In the genomic region with DNA sequence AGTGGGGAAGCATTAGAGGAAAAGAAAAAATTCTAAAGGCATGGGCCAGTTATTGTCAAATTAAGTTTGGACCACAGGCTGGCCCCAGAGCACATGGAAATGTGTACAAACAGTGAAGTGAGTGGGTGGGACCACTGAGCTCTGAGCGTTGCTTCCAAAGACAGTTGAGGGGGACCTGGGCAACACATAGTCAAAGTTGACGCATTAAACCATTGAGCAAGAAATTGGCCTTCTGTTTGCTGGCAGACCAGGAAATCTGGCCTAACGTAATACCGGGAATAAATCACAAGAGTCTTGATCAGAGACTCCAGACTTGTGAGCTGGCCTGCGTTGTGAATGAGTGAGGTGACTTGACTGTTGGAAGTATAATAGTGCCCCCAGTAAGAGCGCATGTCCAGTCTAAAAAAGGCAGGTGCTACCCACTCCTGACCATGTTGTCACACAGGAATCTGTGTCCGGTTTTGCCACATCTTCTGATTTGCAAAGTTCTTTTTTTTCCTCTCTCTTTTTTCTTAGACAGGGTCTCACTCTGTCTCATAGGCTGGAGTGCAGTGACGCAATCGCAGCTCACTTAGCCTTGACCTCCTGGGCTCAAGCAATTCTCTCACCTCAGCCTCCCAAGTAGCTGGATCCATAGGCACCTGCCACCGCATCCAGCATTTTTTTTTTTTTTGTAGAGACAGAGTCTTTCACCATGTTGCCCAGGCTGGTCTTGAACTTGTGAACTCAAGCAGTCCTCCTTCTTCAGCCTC, we compare ENCODE assay signal across 29 cellular contexts.
"Had no signal": no experiment of that assay in that cellular context is flagged by ENCODE, and none has a peak within 500 bp of the region (broad histone marks: within the 10 kb centered on the region; RNA-seq: fewer than 3 reads in every experiment).

No MANE protein-coding gene starts in this region.

- H3K27ac Mint-ChIP-seq: activated naive CD8-positive, alpha-beta T cell; nephron progenitor cell; T-helper 1 cell treated with Interleukin-12 subunit alpha and Interleukin-12 subunit beta and Interleukin-4 antibody, amounts not matched to agents 30 μg/mL and 1 μg/mL, for 36 hours had no signal

- H3K36me3 ChIP-seq: ascending aorta, brain microvascular endothelial cell, left ventricle myocardium inferior, pancreas, prostate gland, spleen, tibial nerve, WERI-Rb-1 had no signal

- H3K27ac ChIP-seq: ascending aorta, brain microvascular endothelial cell, dorsolateral prefrontal cortex, left ventricle myocardium inferior, pancreas, prostate gland, spleen, WERI-Rb-1 had no signal

- H3K4me1 ChIP-seq: ascending aorta, left ventricle myocardium inferior, prostate gland had no signal

- DNase-seq: activated CD4-positive, alpha-beta T cell treated with anti-CD3 and anti-CD28 coated beads for 48 hours; activated CD4-positive, alpha-beta T cell treated with anti-CD3 and anti-CD28 coated beads, Interleukin-2, amount 50 U/mL, for 48 hours; activated CD8-positive, alpha-beta memory T cell treated with anti-CD3 and anti-CD28 coated beads for 24 hours; activated effector memory CD4-positive, alpha-beta T cell treated with Interleukin-2 at 50 U/mL for 16 hours; activated naive CD4-positive, alpha-beta T cell treated with Interleukin-2 at 50 U/mL for 16 hours; brain microvascular endothelial cell; dorsolateral prefrontal cortex; effector memory CD4-positive, alpha-beta T cell; erythroblast; foreskin melanocyte; islet precursor cell; left ventricle myocardium inferior; mesendoderm; naive B cell; nephron progenitor cell; nucleus accumbens; pancreas; retina; spleen; stimulated activated naive CD4-positive, alpha-beta T cell; T1000; WERI-Rb-1 had no signal

- H3K4me3 ChIP-seq: ascending aorta, coronary artery, dorsolateral prefrontal cortex, left ventricle myocardium inferior, lung, pancreas, prostate gland, spleen, tibial nerve had no signal

- H3K36me3 Mint-ChIP-seq: activated naive CD8-positive, alpha-beta T cell; naive B cell had no signal

- H3K9me3 Mint-ChIP-seq: nephron progenitor cell; T-helper 1 cell treated with Interleukin-12 subunit alpha and Interleukin-12 subunit beta and Interleukin-4 antibody, amounts not matched to agents 30 μg/mL and 1 μg/mL, for 36 hours had no signal

- H3K4me3 Mint-ChIP-seq: activated naive CD8-positive, alpha-beta T cell; naive B cell; nephron progenitor cell; T-helper 1 cell treated with Interleukin-12 subunit alpha and Interleukin-12 subunit beta and Interleukin-4 antibody, amounts not matched to agents 30 μg/mL and 1 μg/mL, for 36 hours had no signal

- H3K9me3 ChIP-seq: ascending aorta, left ventricle myocardium inferior, pancreas, prostate gland, spleen, tibial nerve had no signal

- H3K27me3 ChIP-seq: ascending aorta, brain microvascular endothelial cell, dorsolateral prefrontal cortex, pancreas, tibial nerve had no signal
